ENCODE assay signal across 19 cellular contexts in the genomic region with DNA sequence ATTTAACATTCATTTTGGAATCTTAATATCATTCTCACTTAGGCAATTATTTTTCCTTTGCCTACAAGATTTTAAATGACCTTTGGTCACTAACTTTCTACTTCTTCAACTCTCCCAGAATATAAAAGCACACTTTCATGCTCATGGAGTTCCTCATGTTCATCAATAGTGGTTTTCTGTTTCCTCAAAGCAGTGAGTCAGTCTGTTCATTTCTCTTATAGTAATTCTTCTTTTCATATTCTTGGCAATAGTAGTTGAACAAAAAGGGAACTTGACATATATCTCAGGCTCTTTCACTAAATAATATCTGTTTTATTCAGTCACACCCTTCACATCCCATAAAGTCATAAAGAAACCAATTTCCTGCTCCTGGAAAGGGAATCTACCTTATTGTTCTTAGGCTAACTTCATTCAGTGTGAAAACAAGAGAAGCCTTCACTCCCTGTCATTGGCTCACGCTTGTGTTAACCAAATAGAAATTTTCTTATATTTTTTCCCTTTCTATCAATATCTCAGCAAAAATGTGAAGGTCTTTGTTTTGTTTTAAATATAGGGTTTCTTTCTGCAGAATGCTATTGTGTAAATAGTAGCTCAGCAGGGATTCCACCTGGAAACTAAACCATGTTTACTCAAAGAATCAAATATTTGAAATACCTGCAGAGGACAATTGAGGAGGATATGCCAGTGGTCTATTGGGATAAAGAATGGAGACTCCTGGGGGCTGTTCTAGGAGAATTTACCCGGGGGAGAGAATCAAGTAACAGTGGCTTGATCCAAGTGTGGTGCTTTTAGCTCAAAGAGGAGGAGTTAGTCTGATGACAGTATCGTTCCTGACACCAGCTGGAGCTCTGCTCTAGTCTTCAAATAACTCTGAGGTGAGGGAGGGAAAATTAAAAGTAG. TPM values are rescaled to one million over a fixed set of nuclear protein-coding genes. Genes with fewer than 3 reads are reported as not detected.
DNase-seq lines count a peak whose midpoint lies in the region; ATAC-seq and TF ChIP-seq lines count a peak whose summit lies in the region.
"Had no signal": no experiment of that assay in that cellular context is flagged by ENCODE, and none has a peak within 500 bp of the region (broad histone marks: within the 10 kb centered on the region; RNA-seq: fewer than 3 reads in every experiment).

No MANE protein-coding gene starts in this region.

- H3K27ac Mint-ChIP-seq in dendritic cell treated with granulocyte-macrophage colony-stimulating factor and Interleukin-4, amounts not matched to agents 40 ng/mL and 50 ng/mL, for 4 days = peak overlapping the region; percentile 42
- H3K27ac Mint-ChIP-seq: activated CD4-positive, alpha-beta T cell treated with anti-CD3 and anti-CD28 coated beads for 36 hours; T-helper 1 cell treated with Interleukin-12 subunit alpha and Interleukin-12 subunit beta and Interleukin-4 antibody, amounts not matched to agents 30 μg/mL and 1 μg/mL, for 36 hours had no signal

- H3K4me3 ChIP-seq in ovary = no peak overlapping the region

- DNase-seq in DMS53 (lab: John Stamatoyannopoulos, UW) (peak; percentile 19), DMS53 treated with DMSO at 0.1 percent for 48 hours (lab: John Stamatoyannopoulos, UW; ENCODE audit: unreplicated experiment) (no peak), OCI-M1 (lab: John Stamatoyannopoulos, UW) (peak; percentile 16), sciatic nerve (ENCODE audit: low spot score) (no peak), ovary (no peak), T1000 (lab: John Stamatoyannopoulos, UW) (no peak)
- DNase-seq: activated CD4-positive, alpha-beta T cell treated with anti-CD3 and anti-CD28 coated beads for 36 hours; C1 segment of cervical spinal cord; GOT3; islet precursor cell; NCI-H1048; nucleus accumbens; stimulated activated CD4-positive, alpha-beta T cell treated with anti-CD3 and anti-CD28 coated beads, Interleukin-4, amount 100 ng/mL, for 24 hours had no signal

- no peaks in the 10 kb centered on the region for H3K36me3 Mint-ChIP-seq in dendritic cell treated with granulocyte-macrophage colony-stimulating factor and Interleukin-4, amounts not matched to agents 40 ng/mL and 50 ng/mL, for 4 days (ENCODE audit: low read depth)

- no peaks in the 10 kb centered on the region for H3K27me3 ChIP-seq in ovary

- WGBS in ovary, 3 donors = 36 to 45% (median 39%) methylated on average over 3 of the region's 3 CpGs

- peak; percentile 44 for ATAC-seq in sciatic nerve
- ATAC-seq in GM19035 (IDR thresholded peaks at IDR 0.05; ENCODE audit: unreplicated experiment) = no peak
- ATAC-seq: activated CD4-positive, alpha-beta T cell treated with anti-CD3 and anti-CD28 coated beads for 36 hours; HepG2 had no signal

- H3K4me3 Mint-ChIP-seq in dendritic cell treated with granulocyte-macrophage colony-stimulating factor and Interleukin-4, amounts not matched to agents 40 ng/mL and 50 ng/mL, for 4 days = no peak overlapping the region
- H3K4me3 Mint-ChIP-seq: activated CD4-positive, alpha-beta T cell treated with anti-CD3 and anti-CD28 coated beads for 36 hours; T-helper 1 cell treated with Interleukin-12 subunit alpha and Interleukin-12 subunit beta and Interleukin-4 antibody, amounts not matched to agents 30 μg/mL and 1 μg/mL, for 36 hours had no signal

- intact Hi-C loops in dendritic cell treated with granulocyte-macrophage colony-stimulating factor and Interleukin-4, amounts not matched to agents 40 ng/mL and 50 ng/mL, for 4 days (cut with micrococcal nuclease) = no loop called here
- intact Hi-C loops in sciatic nerve (cut with DNase I) (no loop called here), ovary (cut with DNase I) (no loop called here)

- TF ChIP-seq EP300 in ovary (IDR thresholded peaks at IDR 0.05) = no peak

- TF ChIP-seq POLR2A in ovary (IDR thresholded peaks at IDR 0.05) = no peak

- H3K9me3 ChIP-seq in ovary = no peaks in the 10 kb centered on the region

- peaks cover 51% of the 10 kb centered on the region for H3K4me1 Mint-ChIP-seq in dendritic cell treated with granulocyte-macrophage colony-stimulating factor and Interleukin-4, amounts not matched to agents 40 ng/mL and 50 ng/mL, for 4 days (ENCODE audit: low read depth)

- no peaks in the 10 kb centered on the region for H3K4me1 ChIP-seq in ovary (ENCODE audit: insufficient read depth)

- H3K9me3 Mint-ChIP-seq in dendritic cell treated with granulocyte-macrophage colony-stimulating factor and Interleukin-4, amounts not matched to agents 40 ng/mL and 50 ng/mL, for 4 days = no peaks in the 10 kb centered on the region
- H3K9me3 Mint-ChIP-seq: T-helper 1 cell treated with Interleukin-12 subunit alpha and Interleukin-12 subunit beta and Interleukin-4 antibody, amounts not matched to agents 30 μg/mL and 1 μg/mL, for 36 hours had no signal

- H3K36me3 ChIP-seq in ovary = no peaks in the 10 kb centered on the region

- TF ChIP-seq CTCF in ovary (IDR thresholded peaks at IDR 0.05) = no peak

- no peak overlapping the region for H3K27ac ChIP-seq in ovary
- H3K27ac ChIP-seq: 22Rv1 had no signal

- peaks cover 22% of the 10 kb centered on the region for H3K27me3 Mint-ChIP-seq in dendritic cell treated with granulocyte-macrophage colony-stimulating factor and Interleukin-4, amounts not matched to agents 40 ng/mL and 50 ng/mL, for 4 days
- H3K27me3 Mint-ChIP-seq: activated CD4-positive, alpha-beta T cell treated with anti-CD3 and anti-CD28 coated beads for 36 hours had no signal

RNA-seq across cellular contexts. Expression of a gene that starts 13.4 kb away (rescaled TPM):
- total RNA-seq in sciatic nerve = 0.53 TPM
- total RNA-seq in ovary = under 1 TPM in 3 of 7 donors, not detected in 4; 0.12 to 0.60 (median 0.15) TPM
- polyA plus RNA-seq in ovary = under 1 TPM; 0.05 to 0.15 TPM
- total RNA-seq: chondrocyte, HepG2 had no signal
- polyA plus RNA-seq: HepG2 had no signal

Comparison
In these comparisons a context has a peak if more than half of its experiments do, and no peak if none do; other contexts are left out.
1. DNase-seq: peak in DMS53 (single experiment) and OCI-M1 (single experiment); none in DMS53 treated with DMSO at 0.1 percent for 48 hours (single experiment), sciatic nerve (single experiment), ovary (0 of 5) and T1000 (single experiment).